ENCODE assay signal across 8 cellular contexts in the genomic region with DNA sequence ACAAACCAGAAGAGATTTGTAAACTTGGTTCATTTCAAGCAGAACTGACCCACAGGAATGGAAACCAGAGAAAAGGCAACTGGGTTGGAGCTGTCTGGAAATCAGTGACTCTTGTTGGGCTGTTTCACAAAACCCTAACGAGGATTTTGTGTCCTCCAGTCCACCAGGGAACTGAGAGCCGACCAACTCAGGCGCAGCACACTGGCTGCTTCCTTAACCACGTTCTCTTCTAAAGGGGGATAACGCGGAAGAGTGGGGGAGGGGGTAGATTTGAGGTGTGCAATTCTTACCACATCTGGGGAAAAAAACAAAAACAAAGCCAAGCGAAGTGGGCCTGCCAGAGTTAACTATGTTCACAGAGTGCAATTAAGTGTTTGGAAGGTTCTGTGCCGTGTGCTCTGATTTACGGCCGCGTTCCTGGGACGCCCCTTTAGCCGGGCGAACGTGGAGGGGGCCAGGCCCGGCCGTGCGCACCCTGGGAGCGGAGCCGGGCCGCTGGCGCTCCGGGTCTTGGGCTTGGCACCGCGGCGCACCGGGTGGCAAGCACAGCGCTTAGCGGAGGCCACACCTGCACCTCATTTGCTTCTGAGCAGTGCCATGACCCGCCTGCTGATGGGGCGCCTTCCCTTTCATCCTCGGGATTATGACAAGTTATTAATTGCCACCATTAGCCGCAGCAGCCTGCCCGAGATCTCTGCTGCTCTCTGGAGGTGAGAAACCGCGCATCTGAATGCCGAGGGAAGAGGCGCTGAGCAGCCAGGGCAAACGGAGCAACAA.
DNase-seq lines count a peak whose midpoint lies in the region; FAIRE-seq and TF ChIP-seq lines count a peak whose summit lies in the region.

No MANE protein-coding gene starts in this region.

- no peak for TF ChIP-seq CTCF in astrocyte (IDR thresholded peaks at IDR 0.05; ENCODE audit: insufficient read depth, low read depth, low read length)

- H3K27me3 Mint-ChIP-seq in astrocyte (ENCODE audit: low read depth, unreplicated experiment): peaks cover 32% of the 10 kb centered on the region
- peaks cover 41% of the 10 kb centered on the region for H3K27me3 Mint-ChIP-seq in T-helper 2 cell treated with Interferon-gamma antibody and Interleukin-4, amounts not matched to agents 5 μg/mL and 100 μg/mL, for 36 hours (ENCODE audit: low read depth)

- H3K4me1 Mint-ChIP-seq in astrocyte (ENCODE audit: low read depth, unreplicated experiment): peaks cover 2% of the 10 kb centered on the region
- no peaks in the 10 kb centered on the region for H3K4me1 Mint-ChIP-seq in T-helper 2 cell treated with Interferon-gamma antibody and Interleukin-4, amounts not matched to agents 5 μg/mL and 100 μg/mL, for 36 hours (ENCODE audit: low read depth)

- no peak overlapping the region for H3K27ac Mint-ChIP-seq in astrocyte (ENCODE audit: unreplicated experiment)
- no peak overlapping the region for H3K27ac Mint-ChIP-seq in T-helper 2 cell treated with Interferon-gamma antibody and Interleukin-4, amounts not matched to agents 5 μg/mL and 100 μg/mL, for 36 hours

- H3K79me2 ChIP-seq in astrocyte (ENCODE audit: insufficient read depth, low read length): no peaks in the 10 kb centered on the region

- H3K36me3 ChIP-seq in astrocyte (ENCODE audit: insufficient read depth, low read length): no peaks in the 10 kb centered on the region
- H3K36me3 ChIP-seq in skeletal muscle tissue (ENCODE audit: control insufficient read depth in 3 of 3, insufficient read depth in 3 of 3, low read length in 3 of 3): no peaks in the 10 kb centered on the region

- no peaks in the 10 kb centered on the region for H4K20me1 ChIP-seq in astrocyte (ENCODE audit: insufficient read depth, low read length)

- DNase-seq in DMS79 treated with DMSO at 0.1 percent for 48 hours (lab: John Stamatoyannopoulos, UW) (peak; percentile 19), DMS79 (lab: John Stamatoyannopoulos, UW) (no peak), astrocyte (ENCODE audit: low read depth) (no peak), iPS-NIHi11 (ENCODE audit: low spot score) (peak; percentile 58), SIG-M5 (lab: John Stamatoyannopoulos, UW) (no peak), HPDE6-E6E7 (ENCODE audit: extremely low spot score) (no peak)
- no peak for DNase-seq in T-helper 2 cell treated with Interferon-gamma antibody and Interleukin-4, amounts not matched to agents 5 μg/mL and 100 μg/mL, for 36 hours (ENCODE audit: low spot score)

- H3K4me3 ChIP-seq in astrocyte (ENCODE audit: insufficient read depth, low read depth, low read length): peak overlapping the region; percentile 27
- H3K4me3 ChIP-seq in skeletal muscle tissue (ENCODE audit: low read length in 3 of 3): peak overlapping the region in 2 of 3 donors; percentile 25 to 46

- H3K4me1 ChIP-seq in astrocyte (ENCODE audit: insufficient read depth, low read length) (no peaks in the 10 kb centered on the region), skeletal muscle tissue (ENCODE audit: control insufficient read depth in 3 of 3, insufficient read depth in 3 of 3, low read length in 3 of 3) (no peaks in the 10 kb centered on the region)

- H3K4me3 Mint-ChIP-seq in astrocyte (ENCODE audit: unreplicated experiment): peak overlapping the region; percentile 73
- no peak overlapping the region for H3K4me3 Mint-ChIP-seq in T-helper 2 cell treated with Interferon-gamma antibody and Interleukin-4, amounts not matched to agents 5 μg/mL and 100 μg/mL, for 36 hours

- H3K4me2 ChIP-seq in astrocyte (ENCODE audit: low read length): peak overlapping the region; percentile 75

- H3K9ac ChIP-seq in astrocyte (ENCODE audit: low read length) (no peak overlapping the region), skeletal muscle tissue (ENCODE audit: low read depth in 1 of 3, low read length in 3 of 3) (no peak overlapping the region)

- peaks cover 25% of the 10 kb centered on the region for H3K27me3 ChIP-seq in astrocyte (ENCODE audit: insufficient read depth, low read length)
- H3K27me3 ChIP-seq in skeletal muscle tissue (ENCODE audit: control insufficient read depth in 3 of 3, insufficient read depth in 3 of 3, low read length in 3 of 3): peaks cover 14 to 36% (median 32%) of the 10 kb centered on the region in 3 donors

- no peaks in the 10 kb centered on the region for H3K36me3 Mint-ChIP-seq in astrocyte (ENCODE audit: low read depth, unreplicated experiment)
- no peaks in the 10 kb centered on the region for H3K36me3 Mint-ChIP-seq in T-helper 2 cell treated with Interferon-gamma antibody and Interleukin-4, amounts not matched to agents 5 μg/mL and 100 μg/mL, for 36 hours (ENCODE audit: low read depth)

- no peak for FAIRE-seq in astrocyte (lab: Jason Lieb, UNC)

- peaks cover 4% of the 10 kb centered on the region for H3K9me3 ChIP-seq in astrocyte (ENCODE audit: insufficient read depth, low read depth, low read length)
- H3K9me3 ChIP-seq in skeletal muscle tissue (ENCODE audit: control insufficient read depth in 3 of 3, low read length in 3 of 3): peaks cover 0 to 10% (median 2%) of the 10 kb centered on the region in 3 donors

- H2AFZ ChIP-seq in astrocyte (ENCODE audit: low read depth, low read length): peak overlapping the region; percentile 73

- peaks cover 11% of the 10 kb centered on the region for H3K9me3 Mint-ChIP-seq in astrocyte (ENCODE audit: unreplicated experiment)
- no peaks in the 10 kb centered on the region for H3K9me3 Mint-ChIP-seq in T-helper 2 cell treated with Interferon-gamma antibody and Interleukin-4, amounts not matched to agents 5 μg/mL and 100 μg/mL, for 36 hours

- H3K27ac ChIP-seq in astrocyte (ENCODE audit: low read depth, low read length) (no peak overlapping the region), skeletal muscle tissue (ENCODE audit: low read depth, low read length) (no peak overlapping the region)

Comparison
In these comparisons a context has a peak if more than half of its experiments do, and no peak if none do; other contexts are left out.
1. DNase-seq: peak in DMS79 treated with DMSO at 0.1 percent for 48 hours (single experiment) and iPS-NIHi11 (single experiment); none in DMS79 (single experiment), astrocyte (single experiment), T-helper 2 cell treated with Interferon-gamma antibody and Interleukin-4, amounts not matched to agents 5 μg/mL and 100 μg/mL, for 36 hours (single experiment), SIG-M5 (single experiment) and HPDE6-E6E7 (single experiment).